In the genomic region with DNA sequence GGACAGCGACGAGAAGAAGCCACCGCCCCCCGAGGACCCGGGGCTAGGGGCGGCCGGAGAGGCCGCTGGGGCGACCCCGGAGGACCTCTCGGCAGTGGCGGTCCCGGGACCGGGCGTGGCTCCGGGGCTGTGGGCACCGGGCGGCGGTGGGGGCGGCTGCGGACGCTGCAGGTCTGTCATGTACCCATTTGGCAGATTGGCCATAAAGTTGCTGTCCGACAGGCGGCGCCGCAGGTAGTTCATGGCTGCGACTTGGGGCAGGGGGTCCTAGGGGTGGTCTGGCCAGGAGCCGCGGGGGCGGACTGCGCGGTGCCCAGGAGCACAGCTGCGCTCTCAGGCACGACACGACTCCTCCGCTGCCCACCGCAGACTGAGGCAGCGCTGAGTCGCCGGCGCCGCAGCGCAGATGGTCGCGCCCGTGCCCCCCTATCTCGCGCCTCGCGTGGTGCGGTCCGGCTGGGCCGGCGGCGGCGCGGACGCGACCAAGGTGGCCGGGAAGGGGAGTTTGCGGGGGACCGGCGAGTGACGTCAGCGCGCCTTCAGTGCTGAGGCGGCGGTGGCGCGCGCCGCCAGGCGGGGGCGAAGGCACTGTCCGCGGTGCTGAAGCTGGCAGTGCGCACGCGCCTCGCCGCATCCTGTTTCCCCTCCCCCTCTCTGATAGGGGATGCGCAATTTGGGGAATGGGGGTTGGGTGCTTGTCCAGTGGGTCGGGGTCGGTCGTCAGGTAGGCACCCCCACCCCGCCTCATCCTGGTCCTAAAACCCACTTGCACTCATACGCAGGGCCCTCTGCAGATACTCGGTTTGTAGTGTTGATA, we compare ENCODE assay signal across 1 cellular context.
TF ChIP-seq lines count a peak whose summit lies in the region.

A gene (minus strand): TSS at position 372 of the 817 bp plus-strand sequence. CDS start 129 bp downstream, at position 243.

TF ChIP-seq in K562, 482 proteins besides CTCF, POLR2A, EP300 and RAD21 (continued from another document and continues in another):
- TF ChIP-seq, protein P1, sequence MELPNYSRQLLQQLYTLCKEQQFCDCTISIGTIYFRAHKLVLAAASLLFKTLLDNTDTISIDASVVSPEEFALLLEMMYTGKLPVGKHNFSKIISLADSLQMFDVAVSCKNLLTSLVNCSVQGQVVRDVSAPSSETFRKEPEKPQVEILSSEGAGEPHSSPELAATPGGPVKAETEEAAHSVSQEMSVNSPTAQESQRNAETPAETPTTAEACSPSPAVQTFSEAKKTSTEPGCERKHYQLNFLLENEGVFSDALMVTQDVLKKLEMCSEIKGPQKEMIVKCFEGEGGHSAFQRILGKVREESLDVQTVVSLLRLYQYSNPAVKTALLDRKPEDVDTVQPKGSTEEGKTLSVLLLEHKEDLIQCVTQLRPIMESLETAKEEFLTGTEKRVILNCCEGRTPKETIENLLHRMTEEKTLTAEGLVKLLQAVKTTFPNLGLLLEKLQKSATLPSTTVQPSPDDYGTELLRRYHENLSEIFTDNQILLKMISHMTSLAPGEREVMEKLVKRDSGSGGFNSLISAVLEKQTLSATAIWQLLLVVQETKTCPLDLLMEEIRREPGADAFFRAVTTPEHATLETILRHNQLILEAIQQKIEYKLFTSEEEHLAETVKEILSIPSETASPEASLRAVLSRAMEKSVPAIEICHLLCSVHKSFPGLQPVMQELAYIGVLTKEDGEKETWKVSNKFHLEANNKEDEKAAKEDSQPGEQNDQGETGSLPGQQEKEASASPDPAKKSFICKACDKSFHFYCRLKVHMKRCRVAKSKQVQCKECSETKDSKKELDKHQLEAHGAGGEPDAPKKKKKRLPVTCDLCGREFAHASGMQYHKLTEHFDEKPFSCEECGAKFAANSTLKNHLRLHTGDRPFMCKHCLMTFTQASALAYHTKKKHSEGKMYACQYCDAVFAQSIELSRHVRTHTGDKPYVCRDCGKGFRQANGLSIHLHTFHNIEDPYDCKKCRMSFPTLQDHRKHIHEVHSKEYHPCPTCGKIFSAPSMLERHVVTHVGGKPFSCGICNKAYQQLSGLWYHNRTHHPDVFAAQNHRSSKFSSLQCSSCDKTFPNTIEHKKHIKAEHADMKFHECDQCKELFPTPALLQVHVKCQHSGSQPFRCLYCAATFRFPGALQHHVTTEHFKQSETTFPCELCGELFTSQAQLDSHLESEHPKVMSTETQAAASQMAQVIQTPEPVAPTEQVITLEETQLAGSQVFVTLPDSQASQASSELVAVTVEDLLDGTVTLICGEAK (IDR thresholded peaks at IDR 0.05), result peak; percentile 46
- TF ChIP-seq, protein P1 (CRISPR knock-in tag; IDR thresholded peaks at IDR 0.05), result no peak
- TF ChIP-seq NCOA4 (IDR thresholded peaks at IDR 0.05; ENCODE audit: partially characterized antibody) (no peak), RBBP5 (IDR thresholded peaks at IDR 0.05; ENCODE audit: borderline replicate concordance, insufficient read depth, low read length, poor library complexity, severe bottlenecking) (no peak), CBX1 (IDR thresholded peaks at IDR 0.05; ENCODE audit: low read depth) (peak; percentile 76; the same call in 1 of the 2 replicates), ZNF696 (CRISPR knock-in tag; conservative IDR thresholded peaks at IDR 0.05) (no peak), SP1 (CRISPR knock-in tag; IDR thresholded peaks at IDR 0.05) (peak; percentile 59), ZKSCAN1 (IDR thresholded peaks at IDR 0.05; ENCODE audit: low read depth, low read length) (no peak), NCOA6 (IDR thresholded peaks at IDR 0.05) (peak; percentile 70), GATAD2B (IDR thresholded peaks at IDR 0.05; ENCODE audit: borderline replicate concordance) (peak; percentile 66; the same call in 1 of the 2 replicates), ZNF224 (CRISPR knock-in tag; IDR thresholded peaks at IDR 0.05) (no peak), RFX7 (CRISPR knock-in tag; IDR thresholded peaks at IDR 0.05) (no peak), JUND (IDR thresholded peaks at IDR 0.05; ENCODE audit: borderline replicate concordance, low read depth, low read length) (peak; percentile 99), JUND (tag; IDR thresholded peaks at IDR 0.05; ENCODE audit: borderline replicate concordance, low read depth, low read length) (peak; percentile 89; the same call in 1 of the 3 replicates), FOXM1 (IDR thresholded peaks at IDR 0.05; ENCODE audit: low read depth) (no peak), FOXM1 (CRISPR knock-in tag; IDR thresholded peaks at IDR 0.05; ENCODE audit: low read depth) (0 out of 2 replicates have a peak, but pooled peaks have one; percentile 84), BRD9 (IDR thresholded peaks at IDR 0.05; ENCODE audit: low read depth, partially characterized antibody) (no peak), EHMT2 (IDR thresholded peaks at IDR 0.05) (peak; percentile 96), KLF1 (tag; IDR thresholded peaks at IDR 0.05) (peak; percentile 69), ARID2 (IDR thresholded peaks at IDR 0.05) (no peak), SMAD1 (IDR thresholded peaks at IDR 0.05; ENCODE audit: low read depth, low read length, partially characterized antibody) (no peak), CAMTA2 (CRISPR knock-in tag; conservative IDR thresholded peaks at IDR 0.05) (no peak)
- TF ChIP-seq, protein P2, sequence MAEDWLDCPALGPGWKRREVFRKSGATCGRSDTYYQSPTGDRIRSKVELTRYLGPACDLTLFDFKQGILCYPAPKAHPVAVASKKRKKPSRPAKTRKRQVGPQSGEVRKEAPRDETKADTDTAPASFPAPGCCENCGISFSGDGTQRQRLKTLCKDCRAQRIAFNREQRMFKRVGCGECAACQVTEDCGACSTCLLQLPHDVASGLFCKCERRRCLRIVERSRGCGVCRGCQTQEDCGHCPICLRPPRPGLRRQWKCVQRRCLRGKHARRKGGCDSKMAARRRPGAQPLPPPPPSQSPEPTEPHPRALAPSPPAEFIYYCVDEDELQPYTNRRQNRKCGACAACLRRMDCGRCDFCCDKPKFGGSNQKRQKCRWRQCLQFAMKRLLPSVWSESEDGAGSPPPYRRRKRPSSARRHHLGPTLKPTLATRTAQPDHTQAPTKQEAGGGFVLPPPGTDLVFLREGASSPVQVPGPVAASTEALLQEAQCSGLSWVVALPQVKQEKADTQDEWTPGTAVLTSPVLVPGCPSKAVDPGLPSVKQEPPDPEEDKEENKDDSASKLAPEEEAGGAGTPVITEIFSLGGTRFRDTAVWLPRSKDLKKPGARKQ (CRISPR knock-in tag; IDR thresholded peaks at IDR 0.05), result no peak
- TF ChIP-seq, protein P3, sequence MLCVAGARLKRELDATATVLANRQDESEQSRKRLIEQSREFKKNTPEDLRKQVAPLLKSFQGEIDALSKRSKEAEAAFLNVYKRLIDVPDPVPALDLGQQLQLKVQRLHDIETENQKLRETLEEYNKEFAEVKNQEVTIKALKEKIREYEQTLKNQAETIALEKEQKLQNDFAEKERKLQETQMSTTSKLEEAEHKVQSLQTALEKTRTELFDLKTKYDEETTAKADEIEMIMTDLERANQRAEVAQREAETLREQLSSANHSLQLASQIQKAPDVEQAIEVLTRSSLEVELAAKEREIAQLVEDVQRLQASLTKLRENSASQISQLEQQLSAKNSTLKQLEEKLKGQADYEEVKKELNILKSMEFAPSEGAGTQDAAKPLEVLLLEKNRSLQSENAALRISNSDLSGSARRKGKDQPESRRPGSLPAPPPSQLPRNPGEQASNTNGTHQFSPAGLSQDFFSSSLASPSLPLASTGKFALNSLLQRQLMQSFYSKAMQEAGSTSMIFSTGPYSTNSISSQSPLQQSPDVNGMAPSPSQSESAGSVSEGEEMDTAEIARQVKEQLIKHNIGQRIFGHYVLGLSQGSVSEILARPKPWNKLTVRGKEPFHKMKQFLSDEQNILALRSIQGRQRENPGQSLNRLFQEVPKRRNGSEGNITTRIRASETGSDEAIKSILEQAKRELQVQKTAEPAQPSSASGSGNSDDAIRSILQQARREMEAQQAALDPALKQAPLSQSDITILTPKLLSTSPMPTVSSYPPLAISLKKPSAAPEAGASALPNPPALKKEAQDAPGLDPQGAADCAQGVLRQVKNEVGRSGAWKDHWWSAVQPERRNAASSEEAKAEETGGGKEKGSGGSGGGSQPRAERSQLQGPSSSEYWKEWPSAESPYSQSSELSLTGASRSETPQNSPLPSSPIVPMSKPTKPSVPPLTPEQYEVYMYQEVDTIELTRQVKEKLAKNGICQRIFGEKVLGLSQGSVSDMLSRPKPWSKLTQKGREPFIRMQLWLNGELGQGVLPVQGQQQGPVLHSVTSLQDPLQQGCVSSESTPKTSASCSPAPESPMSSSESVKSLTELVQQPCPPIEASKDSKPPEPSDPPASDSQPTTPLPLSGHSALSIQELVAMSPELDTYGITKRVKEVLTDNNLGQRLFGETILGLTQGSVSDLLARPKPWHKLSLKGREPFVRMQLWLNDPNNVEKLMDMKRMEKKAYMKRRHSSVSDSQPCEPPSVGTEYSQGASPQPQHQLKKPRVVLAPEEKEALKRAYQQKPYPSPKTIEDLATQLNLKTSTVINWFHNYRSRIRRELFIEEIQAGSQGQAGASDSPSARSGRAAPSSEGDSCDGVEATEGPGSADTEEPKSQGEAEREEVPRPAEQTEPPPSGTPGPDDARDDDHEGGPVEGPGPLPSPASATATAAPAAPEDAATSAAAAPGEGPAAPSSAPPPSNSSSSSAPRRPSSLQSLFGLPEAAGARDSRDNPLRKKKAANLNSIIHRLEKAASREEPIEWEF (CRISPR knock-in tag; IDR thresholded peaks at IDR 0.05), result no peak
- TF ChIP-seq, protein P4, sequence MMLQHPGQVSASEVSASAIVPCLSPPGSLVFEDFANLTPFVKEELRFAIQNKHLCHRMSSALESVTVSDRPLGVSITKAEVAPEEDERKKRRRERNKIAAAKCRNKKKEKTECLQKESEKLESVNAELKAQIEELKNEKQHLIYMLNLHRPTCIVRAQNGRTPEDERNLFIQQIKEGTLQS (IDR thresholded peaks at IDR 0.05), result peak; percentile 83
- TF ChIP-seq, protein P4 (CRISPR knock-in tag; conservative IDR thresholded peaks at IDR 0.05), result peak; percentile 96
- TF ChIP-seq, protein P5, sequence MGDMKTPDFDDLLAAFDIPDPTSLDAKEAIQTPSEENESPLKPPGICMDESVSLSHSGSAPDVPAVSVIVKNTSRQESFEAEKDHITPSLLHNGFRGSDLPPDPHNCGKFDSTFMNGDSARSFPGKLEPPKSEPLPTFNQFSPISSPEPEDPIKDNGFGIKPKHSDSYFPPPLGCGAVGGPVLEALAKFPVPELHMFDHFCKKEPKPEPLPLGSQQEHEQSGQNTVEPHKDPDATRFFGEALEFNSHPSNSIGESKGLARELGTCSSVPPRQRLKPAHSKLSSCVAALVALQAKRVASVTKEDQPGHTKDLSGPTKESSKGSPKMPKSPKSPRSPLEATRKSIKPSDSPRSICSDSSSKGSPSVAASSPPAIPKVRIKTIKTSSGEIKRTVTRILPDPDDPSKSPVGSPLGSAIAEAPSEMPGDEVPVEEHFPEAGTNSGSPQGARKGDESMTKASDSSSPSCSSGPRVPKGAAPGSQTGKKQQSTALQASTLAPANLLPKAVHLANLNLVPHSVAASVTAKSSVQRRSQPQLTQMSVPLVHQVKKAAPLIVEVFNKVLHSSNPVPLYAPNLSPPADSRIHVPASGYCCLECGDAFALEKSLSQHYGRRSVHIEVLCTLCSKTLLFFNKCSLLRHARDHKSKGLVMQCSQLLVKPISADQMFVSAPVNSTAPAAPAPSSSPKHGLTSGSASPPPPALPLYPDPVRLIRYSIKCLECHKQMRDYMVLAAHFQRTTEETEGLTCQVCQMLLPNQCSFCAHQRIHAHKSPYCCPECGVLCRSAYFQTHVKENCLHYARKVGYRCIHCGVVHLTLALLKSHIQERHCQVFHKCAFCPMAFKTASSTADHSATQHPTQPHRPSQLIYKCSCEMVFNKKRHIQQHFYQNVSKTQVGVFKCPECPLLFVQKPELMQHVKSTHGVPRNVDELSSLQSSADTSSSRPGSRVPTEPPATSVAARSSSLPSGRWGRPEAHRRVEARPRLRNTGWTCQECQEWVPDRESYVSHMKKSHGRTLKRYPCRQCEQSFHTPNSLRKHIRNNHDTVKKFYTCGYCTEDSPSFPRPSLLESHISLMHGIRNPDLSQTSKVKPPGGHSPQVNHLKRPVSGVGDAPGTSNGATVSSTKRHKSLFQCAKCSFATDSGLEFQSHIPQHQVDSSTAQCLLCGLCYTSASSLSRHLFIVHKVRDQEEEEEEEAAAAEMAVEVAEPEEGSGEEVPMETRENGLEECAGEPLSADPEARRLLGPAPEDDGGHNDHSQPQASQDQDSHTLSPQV (IDR thresholded peaks at IDR 0.05), result no peak
- TF ChIP-seq, protein P6, sequence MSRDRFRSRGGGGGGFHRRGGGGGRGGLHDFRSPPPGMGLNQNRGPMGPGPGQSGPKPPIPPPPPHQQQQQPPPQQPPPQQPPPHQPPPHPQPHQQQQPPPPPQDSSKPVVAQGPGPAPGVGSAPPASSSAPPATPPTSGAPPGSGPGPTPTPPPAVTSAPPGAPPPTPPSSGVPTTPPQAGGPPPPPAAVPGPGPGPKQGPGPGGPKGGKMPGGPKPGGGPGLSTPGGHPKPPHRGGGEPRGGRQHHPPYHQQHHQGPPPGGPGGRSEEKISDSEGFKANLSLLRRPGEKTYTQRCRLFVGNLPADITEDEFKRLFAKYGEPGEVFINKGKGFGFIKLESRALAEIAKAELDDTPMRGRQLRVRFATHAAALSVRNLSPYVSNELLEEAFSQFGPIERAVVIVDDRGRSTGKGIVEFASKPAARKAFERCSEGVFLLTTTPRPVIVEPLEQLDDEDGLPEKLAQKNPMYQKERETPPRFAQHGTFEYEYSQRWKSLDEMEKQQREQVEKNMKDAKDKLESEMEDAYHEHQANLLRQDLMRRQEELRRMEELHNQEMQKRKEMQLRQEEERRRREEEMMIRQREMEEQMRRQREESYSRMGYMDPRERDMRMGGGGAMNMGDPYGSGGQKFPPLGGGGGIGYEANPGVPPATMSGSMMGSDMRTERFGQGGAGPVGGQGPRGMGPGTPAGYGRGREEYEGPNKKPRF (IDR thresholded peaks at IDR 0.05; ENCODE audit: low read depth, low read length), result no peak
